18 cellular contexts compared by ENCODE assay signal in genomic region chr1:228876187-228876586, GRCh38.
"Had no signal": no experiment of that assay in that cellular context is flagged by ENCODE, and none has a peak within 500 bp of the region (broad histone marks: within the 10 kb centered on the region; RNA-seq: fewer than 3 reads in every experiment).

No MANE protein-coding gene starts in this region.

- H3K9me3 ChIP-seq: left lung, psoas muscle, right lobe of liver, stomach, thyroid gland had no signal

- ATAC-seq: activated CD4-positive, alpha-beta T cell treated with anti-CD3 and anti-CD28 coated beads for 36 hours; right lobe of liver had no signal

- H3K27ac ChIP-seq: brain microvascular endothelial cell, left lung, psoas muscle, right lobe of liver, thyroid gland had no signal

- DNase-seq: activated CD4-positive, alpha-beta T cell treated with anti-CD3 and anti-CD28 coated beads for 36 hours; activated CD8-positive, alpha-beta memory T cell treated with anti-CD3 and anti-CD28 coated beads, Interleukin-2, amount 50 U/mL, for 4 hours; activated gamma-delta T cell; activated T-cell treated with anti-CD3 and anti-CD28 coated beads, Interleukin-2, amount 50 U/mL, for 48 hours; amniotic stem cell; brain microvascular endothelial cell; cerebellar nuclear complex; erythroblast; left lung; mesenchymal stem cell; nephron progenitor cell; occipital lobe; psoas muscle; right lobe of liver; SIG-M5; stimulated activated CD4-positive, alpha-beta T cell treated with anti-CD3 and anti-CD28 coated beads, Interleukin-12 subunit alpha, Interleukin-12 subunit beta, amount 100 ng/mL, for 4 hours; stomach; thyroid gland had no signal

- H3K4me3 ChIP-seq: left lung, psoas muscle, right lobe of liver, stomach, thyroid gland had no signal

- H3K36me3 ChIP-seq: brain microvascular endothelial cell, left lung, right lobe of liver, stomach, thyroid gland had no signal

- H3K4me1 ChIP-seq: left lung, psoas muscle, right lobe of liver had no signal

- H3K27me3 ChIP-seq: left lung, right lobe of liver, stomach, thyroid gland had no signal
